7 cellular contexts compared by ENCODE assay signal in the genomic region with DNA sequence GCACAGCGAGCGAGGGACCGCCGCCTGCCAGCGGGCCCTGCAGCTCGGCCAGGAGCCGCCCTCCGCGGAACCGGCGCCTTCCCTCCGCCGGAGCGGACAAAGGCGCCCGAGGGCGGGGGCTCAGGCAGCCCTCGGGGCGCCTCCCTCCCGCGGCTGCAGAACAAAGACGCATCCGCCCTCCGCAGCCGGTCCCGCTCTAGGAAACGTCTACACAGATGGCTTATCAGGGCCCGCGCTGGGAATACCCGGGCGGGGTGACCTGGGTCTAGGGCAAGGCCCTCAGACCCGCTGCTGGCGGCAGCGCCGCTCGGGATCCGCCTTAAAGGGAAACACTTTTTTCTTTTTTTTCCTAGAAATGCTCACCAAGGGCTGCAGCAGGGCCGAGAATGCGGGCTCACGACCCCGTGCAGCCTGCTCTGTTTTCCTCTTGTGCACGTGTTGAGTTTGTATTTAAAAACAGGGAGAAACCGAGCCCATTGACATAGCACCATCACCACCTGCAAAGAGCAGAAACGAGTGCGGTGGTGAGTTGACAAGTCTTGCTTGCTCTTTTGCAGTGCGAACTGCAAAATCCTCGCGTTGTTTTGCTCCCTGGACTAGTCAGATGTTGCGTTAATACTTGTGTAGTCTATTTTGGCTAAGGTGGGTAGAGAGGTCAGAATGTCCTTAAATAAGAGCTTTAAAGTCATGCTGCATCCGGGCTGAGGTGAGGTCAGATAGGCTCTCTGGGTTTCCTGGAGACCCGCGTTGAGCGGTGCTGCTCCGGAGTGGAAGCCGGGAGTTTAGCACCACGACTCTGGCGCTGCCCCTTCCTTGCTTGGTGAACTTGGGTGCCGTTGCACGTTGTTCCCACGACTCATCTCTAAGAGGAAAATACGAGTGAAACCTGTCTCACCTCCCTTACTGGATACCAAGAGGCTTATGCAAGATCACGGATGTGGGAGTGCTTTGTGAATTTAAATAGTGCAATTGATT.
DNase-seq lines count a peak whose midpoint lies in the region; ATAC-seq and TF ChIP-seq lines count a peak whose summit lies in the region.

No MANE protein-coding gene starts in this region.

- peak overlapping the region; percentile 65 for H3K4me3 ChIP-seq in choroid plexus epithelial cell (ENCODE audit: low read depth, low read length)

- no peak for TF ChIP-seq CTCF in choroid plexus epithelial cell (conservative IDR thresholded peaks at IDR 0.05; ENCODE audit: low read depth, low read length)

- peak; percentile 33 for DNase-seq in NCI-H2029 treated with DMSO at 0.1 percent for 48 hours (lab: John Stamatoyannopoulos, UW)
- peak; percentile 18 for DNase-seq in activated CD4-positive, CD25-positive, alpha-beta regulatory T cell treated with anti-CD3 and anti-CD28 coated beads, Interleukin-2, amount 50 U/mL, for 16 hours (ENCODE audit: low read depth, low spot score)
- DNase-seq in choroid plexus epithelial cell (ENCODE audit: low read depth), result peak; percentile 69
- peak; percentile 86 for DNase-seq in left kidney (ENCODE audit: low read depth, low spot score)
- peak; percentile 19 for DNase-seq in stimulated activated CD4-positive, alpha-beta T cell treated with anti-CD3 and anti-CD28 coated beads, Interleukin-2, amount 100 ng/mL, for 4 hours (ENCODE audit: low read depth)

- ATAC-seq in GM18519 (IDR thresholded peaks at IDR 0.05; ENCODE audit: low FRiP score, unreplicated experiment) (peak; percentile 17), HG02885 (IDR thresholded peaks at IDR 0.05; ENCODE audit: poor library complexity, unreplicated experiment) (peak; percentile 28)

Comparison
In these comparisons a context has a peak if more than half of its experiments do, and no peak if none do; other contexts are left out.
1. Peak in every context shown above with its lines: DNase-seq, ATAC-seq and H3K4me3 ChIP-seq.
2. DNase-seq: peak in every context shown above with its lines; median percentile 86 in left kidney; 69 in choroid plexus epithelial cell; 33 in NCI-H2029 treated with DMSO at 0.1 percent for 48 hours; 19 in stimulated activated CD4-positive, alpha-beta T cell treated with anti-CD3 and anti-CD28 coated beads, Interleukin-2, amount 100 ng/mL, for 4 hours; 18 in activated CD4-positive, CD25-positive, alpha-beta regulatory T cell treated with anti-CD3 and anti-CD28 coated beads, Interleukin-2, amount 50 U/mL, for 16 hours.